In genomic region chr3:33650495-33650894, GRCh38 we compare ENCODE assay signal across 21 cellular contexts.
DNase-seq lines count a peak whose midpoint lies in the region; ATAC-seq and TF ChIP-seq lines count a peak whose summit lies in the region.
"Had no signal": no experiment of that assay in that cellular context is flagged by ENCODE, and none has a peak within 500 bp of the region (broad histone marks: within the 10 kb centered on the region; RNA-seq: fewer than 3 reads in every experiment).

No MANE protein-coding gene starts in this region.

- no peaks in the 10 kb centered on the region for H3K4me1 ChIP-seq in HEK293 (ENCODE audit: control insufficient read depth, insufficient read depth, low read length)
- no peaks in the 10 kb centered on the region for H3K4me1 ChIP-seq in trophoblast cell (ENCODE audit: control insufficient read depth in 1 of 2, insufficient read depth in 2 of 2, low read length in 2 of 2)
- H3K4me1 ChIP-seq: A549, BLaER1 had no signal

- H3K27ac ChIP-seq in HEK293 (ENCODE audit: extremely low read depth, low read depth, low read length) (no peak overlapping the region), trophoblast cell (ENCODE audit: low read depth, low read length) (no peak overlapping the region)
- H3K27ac ChIP-seq: 22Rv1, A549, BLaER1 had no signal

- no peak for ATAC-seq in activated T-cell treated with anti-CD3 and anti-CD28 coated beads, Interleukin-2, amount 50 U/mL, for 72 hours (replicated peaks in 1 of 2)
- no peak for ATAC-seq in central memory CD8-positive, alpha-beta T cell (replicated peaks; ENCODE audit: extremely low read depth, poor library complexity, severe bottlenecking)
- no peak for ATAC-seq in HG02884 (IDR thresholded peaks at IDR 0.05; ENCODE audit: unreplicated experiment)
- no peak for ATAC-seq in stimulated activated effector memory CD8-positive, alpha-beta T cell treated with anti-CD3 and anti-CD28 coated beads, Interleukin-12 subunit alpha, Interleukin-12 subunit beta, amount 100 ng/mL, for 72 hours
- ATAC-seq: A549, HepG2 had no signal

- H3K4me3 Mint-ChIP-seq in activated T-cell treated with anti-CD3 and anti-CD28 coated beads, Interleukin-2, amount 50 U/mL, for 72 hours, result no peak overlapping the region
- no peak overlapping the region for H3K4me3 Mint-ChIP-seq in central memory CD8-positive, alpha-beta T cell
- no peak overlapping the region for H3K4me3 Mint-ChIP-seq in stimulated activated effector memory CD8-positive, alpha-beta T cell treated with anti-CD3 and anti-CD28 coated beads, Interleukin-12 subunit alpha, Interleukin-12 subunit beta, amount 100 ng/mL, for 72 hours
- H3K4me3 Mint-ChIP-seq: CD14-positive monocyte; CD4-positive, alpha-beta memory T cell; HFFc6 had no signal

- H2AK5ac ChIP-seq in trophoblast cell (ENCODE audit: low read length), result no peak overlapping the region

- no peak overlapping the region for H3K18ac ChIP-seq in trophoblast cell (ENCODE audit: low read length)

- H3K36me3 ChIP-seq in HEK293 (ENCODE audit: control insufficient read depth in 2 of 2, insufficient read depth in 1 of 2, low read length in 2 of 2), result no peaks in the 10 kb centered on the region
- no peaks in the 10 kb centered on the region for H3K36me3 ChIP-seq in trophoblast cell (ENCODE audit: control insufficient read depth in 1 of 2, insufficient read depth in 2 of 2, low read length in 2 of 2)
- H3K36me3 ChIP-seq: BLaER1 had no signal

- H3K4me3 ChIP-seq in HEK293 (ENCODE audit: low read depth, low read length), result no peak overlapping the region
- no peak overlapping the region for H3K4me3 ChIP-seq in trophoblast cell (ENCODE audit: low read depth, low read length)
- H3K4me3 ChIP-seq: A549, BLaER1 had no signal

- no peaks in the 10 kb centered on the region for H3K27me3 ChIP-seq in trophoblast cell (ENCODE audit: insufficient read depth, low read length)
- H3K27me3 ChIP-seq: BLaER1 had no signal

- WGBS in trophoblast cell (ENCODE audit: extremely low coverage, insufficient coverage, insufficient read length), result 100% methylated on average over 1 of the region's 1 CpG

- H3K36me3 Mint-ChIP-seq in activated T-cell treated with anti-CD3 and anti-CD28 coated beads, Interleukin-2, amount 50 U/mL, for 72 hours (ENCODE audit: insufficient read depth in 2 of 2), result no peaks in the 10 kb centered on the region
- H3K36me3 Mint-ChIP-seq in central memory CD8-positive, alpha-beta T cell (ENCODE audit: insufficient read depth), result peaks cover 1% of the 10 kb centered on the region
- no peaks in the 10 kb centered on the region for H3K36me3 Mint-ChIP-seq in stimulated activated effector memory CD8-positive, alpha-beta T cell treated with anti-CD3 and anti-CD28 coated beads, Interleukin-12 subunit alpha, Interleukin-12 subunit beta, amount 100 ng/mL, for 72 hours

- H3K23ac ChIP-seq in trophoblast cell (ENCODE audit: low read length), result no peak overlapping the region

- no peak overlapping the region for H2BK12ac ChIP-seq in trophoblast cell (ENCODE audit: low read length)

- CTCF ChIA-PET in HEK293 (lab: Yijun Ruan, JAX), result no interaction called here

- no peaks in the 10 kb centered on the region for H3K79me1 ChIP-seq in trophoblast cell (ENCODE audit: low read length)

- no peak for DNase-seq in activated T-cell treated with anti-CD3 and anti-CD28 coated beads, Interleukin-2, amount 50 U/mL, for 72 hours
- DNase-seq in activated T-cell treated with anti-CD3 and anti-CD28 coated beads for 4 hours (no peak), trophoblast cell (no peak), NCI-H1436 treated with DMSO at 0.1 percent for 48 hours (lab: John Stamatoyannopoulos, UW) (no peak)
- no peak for DNase-seq in central memory CD8-positive, alpha-beta T cell (ENCODE audit: low spot score in 2 of 2)
- no peak for DNase-seq in stimulated activated effector memory CD8-positive, alpha-beta T cell treated with anti-CD3 and anti-CD28 coated beads, Interleukin-12 subunit alpha, Interleukin-12 subunit beta, amount 100 ng/mL, for 72 hours (ENCODE audit: low spot score in 2 of 2)
- DNase-seq: AML-193; Calu3; CD4-positive, alpha-beta memory T cell; DMS79 treated with DMSO at 0.1 percent for 48 hours; GF-D8; HCEC 1CT; HFFc6 had no signal

- TF ChIP-seq CTCF in HEK293 (tag by site-specific recombination; IDR thresholded peaks at IDR 0.05), result no peak

- H4K8ac ChIP-seq in trophoblast cell (ENCODE audit: low read depth, low read length), result peak overlapping the region; percentile 28

- H4K12ac ChIP-seq in trophoblast cell (ENCODE audit: low read depth, low read length), result no peak overlapping the region

- H3K9me3 ChIP-seq in HEK293 (ENCODE audit: control insufficient read depth, insufficient read depth, low read depth, low read length) (no peaks in the 10 kb centered on the region), trophoblast cell (ENCODE audit: insufficient read depth, low read depth, low read length) (no peaks in the 10 kb centered on the region)
- H3K9me3 ChIP-seq: A549, BLaER1 had no signal

- peaks cover 16% of the 10 kb centered on the region for H3K4me1 Mint-ChIP-seq in activated T-cell treated with anti-CD3 and anti-CD28 coated beads, Interleukin-2, amount 50 U/mL, for 72 hours (ENCODE audit: low read depth)
- peaks cover 27% of the 10 kb centered on the region for H3K4me1 Mint-ChIP-seq in central memory CD8-positive, alpha-beta T cell
- H3K4me1 Mint-ChIP-seq in stimulated activated effector memory CD8-positive, alpha-beta T cell treated with anti-CD3 and anti-CD28 coated beads, Interleukin-12 subunit alpha, Interleukin-12 subunit beta, amount 100 ng/mL, for 72 hours, result peaks cover 28% of the 10 kb centered on the region

- H3K27me3 Mint-ChIP-seq in activated T-cell treated with anti-CD3 and anti-CD28 coated beads, Interleukin-2, amount 50 U/mL, for 72 hours (ENCODE audit: low read depth), result no peaks in the 10 kb centered on the region
- H3K27me3 Mint-ChIP-seq in central memory CD8-positive, alpha-beta T cell, result no peaks in the 10 kb centered on the region
- H3K27me3 Mint-ChIP-seq: CD4-positive, alpha-beta memory T cell; IgD-negative memory B cell had no signal

- H2BK120ac ChIP-seq in trophoblast cell (ENCODE audit: insufficient read depth, low read length, poor library complexity), result no peak overlapping the region

- POLR2A ChIA-PET in HEK293 (lab: Yijun Ruan, JAX), result no interaction called here

- H3K9ac ChIP-seq in trophoblast cell (ENCODE audit: low read length), result no peak overlapping the region
- H3K9ac ChIP-seq: BLaER1 had no signal

- H3K4ac ChIP-seq in trophoblast cell (ENCODE audit: low read depth, low read length), result no peak overlapping the region

- H2BK5ac ChIP-seq in trophoblast cell (ENCODE audit: low read depth, low read length, poor library complexity), result no peak overlapping the region

- H4K91ac ChIP-seq in trophoblast cell (ENCODE audit: low read depth, low read length), result no peak overlapping the region

- no peaks in the 10 kb centered on the region for H3K9me3 Mint-ChIP-seq in activated T-cell treated with anti-CD3 and anti-CD28 coated beads, Interleukin-2, amount 50 U/mL, for 72 hours
- H3K9me3 Mint-ChIP-seq in central memory CD8-positive, alpha-beta T cell, result no peaks in the 10 kb centered on the region
- no peaks in the 10 kb centered on the region for H3K9me3 Mint-ChIP-seq in stimulated activated effector memory CD8-positive, alpha-beta T cell treated with anti-CD3 and anti-CD28 coated beads, Interleukin-12 subunit alpha, Interleukin-12 subunit beta, amount 100 ng/mL, for 72 hours
- H3K9me3 Mint-ChIP-seq: CD14-positive monocyte; CD4-positive, alpha-beta memory T cell; HFFc6; IgD-negative memory B cell had no signal

- H3K79me2 ChIP-seq in trophoblast cell (ENCODE audit: control insufficient read depth, insufficient read depth, low read length, poor library complexity), result no peaks in the 10 kb centered on the region

- H3K4me2 ChIP-seq in trophoblast cell (ENCODE audit: low read length), result no peak overlapping the region
- H3K4me2 ChIP-seq: A549, BLaER1 had no signal

- H3K14ac ChIP-seq in trophoblast cell (ENCODE audit: low read length), result no peak overlapping the region

- H3K27ac Mint-ChIP-seq in activated T-cell treated with anti-CD3 and anti-CD28 coated beads, Interleukin-2, amount 50 U/mL, for 72 hours, result peak overlapping the region; percentile 3
- H3K27ac Mint-ChIP-seq in central memory CD8-positive, alpha-beta T cell (ENCODE audit: low read depth), result peak overlapping the region; percentile 44
- no peak overlapping the region for H3K27ac Mint-ChIP-seq in stimulated activated effector memory CD8-positive, alpha-beta T cell treated with anti-CD3 and anti-CD28 coated beads, Interleukin-12 subunit alpha, Interleukin-12 subunit beta, amount 100 ng/mL, for 72 hours
- H3K27ac Mint-ChIP-seq: HFFc6 had no signal

- no peak overlapping the region for H2AFZ ChIP-seq in trophoblast cell (ENCODE audit: insufficient read depth, low read length, poor library complexity)

TF ChIP-seq in HEK293, 187 proteins besides CTCF, POLR2A, EP300 and RAD21:
- TF ChIP-seq ZNF404 (tag by site-specific recombination; IDR thresholded peaks at IDR 0.05) (no peak), PRDM1 (tag by site-specific recombination; IDR thresholded peaks at IDR 0.05) (peak; percentile 37; the same call in 1 of the 2 replicates), HIC1 (tag by site-specific recombination; IDR thresholded peaks at IDR 0.05) (no peak), ZNF366 (tag by site-specific recombination; conservative IDR thresholded peaks at IDR 0.05) (peak; percentile 74), ZNF777 (tag by site-specific recombination; IDR thresholded peaks at IDR 0.05; ENCODE audit: borderline replicate concordance) (no peak), MEIS1 (CRISPR knock-in tag; IDR thresholded peaks at IDR 0.05; ENCODE audit: borderline replicate concordance) (no peak), ZNF621 (tag by site-specific recombination; IDR thresholded peaks at IDR 0.05) (no peak)
